1 cellular context compared by ENCODE assay signal in genomic region chr17:78997231-78997741, GRCh38.
TF ChIP-seq lines count a peak whose summit lies in the region.

No MANE protein-coding gene starts in this region.

TF ChIP-seq in HepG2, 621 proteins besides CTCF, POLR2A, EP300 and RAD21:
- no peak for TF ChIP-seq ZNF17 (CRISPR knock-in tag; IDR thresholded peaks at IDR 0.05)
- no peak for TF ChIP-seq RXRA (CRISPR knock-in tag; IDR thresholded peaks at IDR 0.05)
- TF ChIP-seq THAP9 (CRISPR knock-in tag; IDR thresholded peaks at IDR 0.05; ENCODE audit: borderline replicate concordance): no peak
- TF ChIP-seq, protein P1, sequence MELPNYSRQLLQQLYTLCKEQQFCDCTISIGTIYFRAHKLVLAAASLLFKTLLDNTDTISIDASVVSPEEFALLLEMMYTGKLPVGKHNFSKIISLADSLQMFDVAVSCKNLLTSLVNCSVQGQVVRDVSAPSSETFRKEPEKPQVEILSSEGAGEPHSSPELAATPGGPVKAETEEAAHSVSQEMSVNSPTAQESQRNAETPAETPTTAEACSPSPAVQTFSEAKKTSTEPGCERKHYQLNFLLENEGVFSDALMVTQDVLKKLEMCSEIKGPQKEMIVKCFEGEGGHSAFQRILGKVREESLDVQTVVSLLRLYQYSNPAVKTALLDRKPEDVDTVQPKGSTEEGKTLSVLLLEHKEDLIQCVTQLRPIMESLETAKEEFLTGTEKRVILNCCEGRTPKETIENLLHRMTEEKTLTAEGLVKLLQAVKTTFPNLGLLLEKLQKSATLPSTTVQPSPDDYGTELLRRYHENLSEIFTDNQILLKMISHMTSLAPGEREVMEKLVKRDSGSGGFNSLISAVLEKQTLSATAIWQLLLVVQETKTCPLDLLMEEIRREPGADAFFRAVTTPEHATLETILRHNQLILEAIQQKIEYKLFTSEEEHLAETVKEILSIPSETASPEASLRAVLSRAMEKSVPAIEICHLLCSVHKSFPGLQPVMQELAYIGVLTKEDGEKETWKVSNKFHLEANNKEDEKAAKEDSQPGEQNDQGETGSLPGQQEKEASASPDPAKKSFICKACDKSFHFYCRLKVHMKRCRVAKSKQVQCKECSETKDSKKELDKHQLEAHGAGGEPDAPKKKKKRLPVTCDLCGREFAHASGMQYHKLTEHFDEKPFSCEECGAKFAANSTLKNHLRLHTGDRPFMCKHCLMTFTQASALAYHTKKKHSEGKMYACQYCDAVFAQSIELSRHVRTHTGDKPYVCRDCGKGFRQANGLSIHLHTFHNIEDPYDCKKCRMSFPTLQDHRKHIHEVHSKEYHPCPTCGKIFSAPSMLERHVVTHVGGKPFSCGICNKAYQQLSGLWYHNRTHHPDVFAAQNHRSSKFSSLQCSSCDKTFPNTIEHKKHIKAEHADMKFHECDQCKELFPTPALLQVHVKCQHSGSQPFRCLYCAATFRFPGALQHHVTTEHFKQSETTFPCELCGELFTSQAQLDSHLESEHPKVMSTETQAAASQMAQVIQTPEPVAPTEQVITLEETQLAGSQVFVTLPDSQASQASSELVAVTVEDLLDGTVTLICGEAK (IDR thresholded peaks at IDR 0.05): no peak
- TF ChIP-seq, protein P1 (CRISPR knock-in tag; IDR thresholded peaks at IDR 0.05): no peak
- TF ChIP-seq ZNF552 (CRISPR knock-in tag; IDR thresholded peaks at IDR 0.05; ENCODE audit: borderline replicate concordance): no peak
- TF ChIP-seq, protein P2, sequence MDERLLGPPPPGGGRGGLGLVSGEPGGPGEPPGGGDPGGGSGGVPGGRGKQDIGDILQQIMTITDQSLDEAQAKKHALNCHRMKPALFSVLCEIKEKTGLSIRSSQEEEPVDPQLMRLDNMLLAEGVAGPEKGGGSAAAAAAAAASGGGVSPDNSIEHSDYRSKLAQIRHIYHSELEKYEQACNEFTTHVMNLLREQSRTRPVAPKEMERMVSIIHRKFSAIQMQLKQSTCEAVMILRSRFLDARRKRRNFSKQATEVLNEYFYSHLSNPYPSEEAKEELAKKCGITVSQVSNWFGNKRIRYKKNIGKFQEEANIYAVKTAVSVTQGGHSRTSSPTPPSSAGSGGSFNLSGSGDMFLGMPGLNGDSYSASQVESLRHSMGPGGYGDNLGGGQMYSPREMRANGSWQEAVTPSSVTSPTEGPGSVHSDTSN (CRISPR knock-in tag; IDR thresholded peaks at IDR 0.05): no peak
- no peak for TF ChIP-seq SCMH1 (CRISPR knock-in tag; IDR thresholded peaks at IDR 0.05; ENCODE audit: borderline replicate concordance)
- TF ChIP-seq ZFP82 (CRISPR knock-in tag; IDR thresholded peaks at IDR 0.05; ENCODE audit: borderline replicate concordance): no peak
- no peak for TF ChIP-seq ZBTB7B (CRISPR knock-in tag; IDR thresholded peaks at IDR 0.05)
TF ChIP-seq in HepG2: peak in this region for 0.
